ENCODE assay signal across 8 cellular contexts in genomic region chr15:74723754-74724334, GRCh38. TPM values are rescaled to one million over a fixed set of nuclear protein-coding genes. Genes with fewer than 3 reads are reported as not detected.
DNase-seq lines count a peak whose midpoint lies in the region; ATAC-seq and TF ChIP-seq lines count a peak whose summit lies in the region.
"Had no signal": no experiment of that assay in that cellular context is flagged by ENCODE, and none has a peak within 500 bp of the region (broad histone marks: within the 10 kb centered on the region; RNA-seq: fewer than 3 reads in every experiment).

No MANE protein-coding gene starts in this region.

- H3K4me1 ChIP-seq in gastrocnemius medialis (peaks cover 13 to 25% of the 10 kb centered on the region in 2 donors), ascending aorta (peaks cover 4 to 12% of the 10 kb centered on the region in 2 donors)

- TF ChIP-seq POLR2A in gastrocnemius medialis (IDR thresholded peaks at IDR 0.05), result no peak

- in situ Hi-C loops in G401 (cut with HindIII; ENCODE audit: low sequenced_read_pairs), result no loop called here
- in situ Hi-C loops in gastrocnemius medialis (cut with MboI; ENCODE audit: low sequenced_read_pairs in 4 of 4), result no loop called here

- intact Hi-C loops in gastrocnemius medialis (cut with DNase I; ENCODE audit: low total_unique reads) (no loop called here), ascending aorta (cut with DNase I) (no loop called here)

- peak; percentile 85 for DNase-seq in G401 (ENCODE audit: low spot score)
- peak; percentile 73 for DNase-seq in M059J (ENCODE audit: low read depth)
- DNase-seq in foreskin melanocyte, result peak; percentile 60
- no peak for DNase-seq in gastrocnemius medialis
- no peak for DNase-seq in ascending aorta (ENCODE audit: low spot score in 2 of 2)
- no peak for DNase-seq in NK-92 treated with Interleukin-12 subunit alpha and Interleukin-12 subunit beta, amount 100 ng/mL, for 24 hours (lab: John Stamatoyannopoulos, UW)
- DNase-seq: lower lobe of right lung had no signal

- no peak overlapping the region for H3K4me3 ChIP-seq in gastrocnemius medialis
- H3K4me3 ChIP-seq in ascending aorta, result no peak overlapping the region
- H3K4me3 ChIP-seq: lower lobe of right lung had no signal

- H3K27ac ChIP-seq in gastrocnemius medialis (peak overlapping the region in 1 of 4 donors; percentile 69), ascending aorta (no peak overlapping the region)
- H3K27ac ChIP-seq: lower lobe of right lung had no signal

- peak; percentile 78 for ATAC-seq in SK-N-SH treated with all-trans-retinoic acid at 6 μM for 48 hours
- peak; percentile 39 to 55 for ATAC-seq in gastrocnemius medialis

- peaks cover 0 to 5% (median 0%) of the 10 kb centered on the region in 3 donors for H3K27me3 ChIP-seq in gastrocnemius medialis
- no peaks in the 10 kb centered on the region for H3K27me3 ChIP-seq in ascending aorta

- TF ChIP-seq CTCF in gastrocnemius medialis (IDR thresholded peaks at IDR 0.05 in 4 of 5, conservative IDR thresholded peaks at IDR 0.05 in 1 of 5) (no peak), ascending aorta (IDR thresholded peaks at IDR 0.05) (no peak)

- H3K36me3 ChIP-seq in gastrocnemius medialis (no peaks in the 10 kb centered on the region), ascending aorta (no peaks in the 10 kb centered on the region)
- H3K36me3 ChIP-seq: lower lobe of right lung had no signal

- H3K9me3 ChIP-seq in gastrocnemius medialis (no peaks in the 10 kb centered on the region), ascending aorta (no peaks in the 10 kb centered on the region)
- H3K9me3 ChIP-seq: lower lobe of right lung had no signal

TF ChIP-seq in SK-N-SH treated with all-trans-retinoic acid at 6 μM for 48 hours, 23 proteins besides CTCF, POLR2A, EP300 and RAD21:
- TF ChIP-seq SNAI2 (CRISPR knock-in tag; IDR thresholded peaks at IDR 0.05), result no peak
- peak; percentile 7; the same call in 1 of the 2 replicates for TF ChIP-seq ZNF70 (CRISPR knock-in tag; IDR thresholded peaks at IDR 0.05)
- TF ChIP-seq ZFP3 (CRISPR knock-in tag; IDR thresholded peaks at IDR 0.05), result no peak
- no peak for TF ChIP-seq CSDC2 (CRISPR knock-in tag; IDR thresholded peaks at IDR 0.05)
- TF ChIP-seq ESRRG (CRISPR knock-in tag; IDR thresholded peaks at IDR 0.05), result no peak
- TF ChIP-seq ZNF8 (CRISPR knock-in tag; IDR thresholded peaks at IDR 0.05), result no peak
- TF ChIP-seq TSHZ2 (CRISPR knock-in tag; IDR thresholded peaks at IDR 0.05), result no peak
TF ChIP-seq in SK-N-SH treated with all-trans-retinoic acid at 6 μM for 48 hours: peak in this region for 1.

RNA-seq across cellular contexts. Expression of gene CYP1A1, which starts 1.5 kb away (rescaled TPM):
- total RNA-seq in G401 (2014; rRNA removed; shearing (Covaris generic)), result not detected in 2 replicates
- 1.4 and 3.3 TPM in 2 replicates for total RNA-seq in M059J (2014; rRNA removed; shearing (Covaris generic))
- total RNA-seq in gastrocnemius medialis (1 to 10 TPM in 2 of 4 donors, under 1 TPM in 2; 0.41 to 3.0 (median 1.6) TPM), ascending aorta (10.3 TPM)

RNA-seq across cellular contexts. Expression of gene CYP1A2, which starts 24.8 kb away (rescaled TPM):
- not detected in 2 replicates for total RNA-seq in G401 (2014; rRNA removed; shearing (Covaris generic))
- not detected in 2 replicates for total RNA-seq in M059J (2014; rRNA removed; shearing (Covaris generic))
- not detected for total RNA-seq in gastrocnemius medialis
- not detected for total RNA-seq in ascending aorta
- total RNA-seq: lower lobe of right lung had no signal

RNA-seq across cellular contexts. Expression of gene EDC3, which starts 28.0 kb away (rescaled TPM):
- 27.7 and 28.2 TPM in 2 replicates for total RNA-seq in G401 (2014; rRNA removed; shearing (Covaris generic))
- 4.7 and 9.8 TPM in 2 replicates for total RNA-seq in M059J (2014; rRNA removed; shearing (Covaris generic))
- total RNA-seq in gastrocnemius medialis (10 to 100 TPM in 3 of 4 donors, 1 to 10 TPM in 1; 7.9 to 19.4 (median 11.6) TPM), ascending aorta (8.8 TPM)

RNA-seq across cellular contexts. Expression of gene CSK, which starts 58.0 kb away (rescaled TPM):
- 27.8 and 31.3 TPM in 2 replicates for total RNA-seq in G401 (2014; rRNA removed; shearing (Covaris generic))
- total RNA-seq in M059J (2014; rRNA removed; shearing (Covaris generic)), result 9.4 and 23.8 TPM in 2 replicates
- total RNA-seq in gastrocnemius medialis (10 to 100 TPM in 2 of 4 donors, 1 to 10 TPM in 2; 6.4 to 11.7 (median 10.8) TPM), ascending aorta (31.0 TPM)

Comparison
In these comparisons a context has a peak if more than half of its experiments do, and no peak if none do; other contexts are left out.
1. DNase-seq: peak in G401 (single experiment), M059J (single experiment) and foreskin melanocyte (single experiment); none in gastrocnemius medialis (0 of 2), ascending aorta (0 of 2) and NK-92 treated with Interleukin-12 subunit alpha and Interleukin-12 subunit beta, amount 100 ng/mL, for 24 hours (single experiment).